ENCODE assay signal across 17 cellular contexts in the genomic region with DNA sequence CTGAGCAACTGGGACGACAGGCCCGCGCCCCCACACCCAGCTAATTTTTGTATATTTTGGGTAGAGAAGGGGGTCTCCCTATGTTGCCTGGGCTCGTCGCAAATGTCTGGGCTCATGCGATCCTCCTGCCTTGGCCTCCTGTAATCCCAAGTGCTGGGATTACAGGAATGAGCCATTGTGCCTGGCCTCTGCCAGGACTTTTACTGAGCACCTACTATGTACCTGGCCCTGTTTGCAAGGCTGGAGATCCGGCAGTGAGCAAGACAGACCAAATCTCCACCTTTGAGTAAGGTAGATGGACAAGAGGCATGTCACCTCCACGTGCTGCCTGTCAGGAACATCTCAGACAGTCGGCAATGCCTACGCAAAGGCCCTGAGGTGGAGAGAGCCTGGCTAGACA. TPM values are rescaled to one million over a fixed set of nuclear protein-coding genes. Genes with fewer than 3 reads are reported as not detected.
DNase-seq lines count a peak whose midpoint lies in the region; ATAC-seq and TF ChIP-seq lines count a peak whose summit lies in the region.
"Had no signal": no experiment of that assay in that cellular context is flagged by ENCODE, and none has a peak within 500 bp of the region (broad histone marks: within the 10 kb centered on the region; RNA-seq: fewer than 3 reads in every experiment).

No MANE protein-coding gene starts in this region.

- peak overlapping the region; percentile 99 for H4K8ac ChIP-seq in neuronal stem cell (ENCODE audit: low read depth, low read length)

- POLR2A ChIA-PET in WTC11 (lab: Charles Lee), result no interaction called here

- H3K4me3 ChIP-seq in neuronal stem cell (ENCODE audit: low read length in 2 of 2), result no peak overlapping the region
- H3K4me3 ChIP-seq: BLaER1 treated with 17β-estradiol and CSF1 and Interleukin-3, amounts not matched to agents 10 nM and 100 nM had no signal

- no peak overlapping the region for H3K4me2 ChIP-seq in neuronal stem cell (ENCODE audit: insufficient read depth, low read length, poor library complexity, severe bottlenecking)
- H3K4me2 ChIP-seq: BLaER1 treated with 17β-estradiol and CSF1 and Interleukin-3, amounts not matched to agents 10 nM and 100 nM had no signal

- no peak overlapping the region for H4K91ac ChIP-seq in neuronal stem cell (ENCODE audit: low read depth, low read length, poor library complexity)

- H3K27me3 ChIP-seq in neuronal stem cell (ENCODE audit: control insufficient read depth in 3 of 3, insufficient read depth in 3 of 3, low read depth in 1 of 3, low read length in 3 of 3), result no peaks in the 10 kb centered on the region
- H3K27me3 ChIP-seq: BLaER1 treated with 17β-estradiol and CSF1 and Interleukin-3, amounts not matched to agents 10 nM and 100 nM had no signal

- no peak overlapping the region for H3K27ac Mint-ChIP-seq in natural killer cell treated with Interleukin-12 subunit alpha and Interleukin-12 subunit beta and Interleukin-15 and Interleukin-18, amount 100 ng/mL, for 72 hours
- H3K27ac Mint-ChIP-seq in natural killer cell (peak overlapping the region in 1 of 2 donors; percentile 15), WTC11 (peak overlapping the region; percentile 43; the same call in 1 of the 2 replicates)
- H3K27ac Mint-ChIP-seq: B cell had no signal

- no peak overlapping the region for H3K23ac ChIP-seq in neuronal stem cell (ENCODE audit: low read depth, low read length, poor library complexity)

- H3K36me3 Mint-ChIP-seq in natural killer cell treated with Interleukin-12 subunit alpha and Interleukin-12 subunit beta and Interleukin-15 and Interleukin-18, amount 100 ng/mL, for 72 hours, result no peaks in the 10 kb centered on the region
- H3K36me3 Mint-ChIP-seq in natural killer cell, result no peaks in the 10 kb centered on the region
- H3K36me3 Mint-ChIP-seq in WTC11, result peaks cover 60% of the 10 kb centered on the region

- no peak for ATAC-seq in natural killer cell treated with Interleukin-12 subunit alpha and Interleukin-12 subunit beta and Interleukin-15 and Interleukin-18, amount 100 ng/mL, for 72 hours
- no peak for ATAC-seq in natural killer cell
- no peak for ATAC-seq in WTC11
- ATAC-seq: HCT116 had no signal

- peaks cover 56 to 80% of the 10 kb centered on the region in 2 donors for H3K36me3 ChIP-seq in neuronal stem cell (replicated peaks in 1 of 2; ENCODE audit: control insufficient read depth in 2 of 2, insufficient read depth in 2 of 2, low read length in 2 of 2)

- H3K14ac ChIP-seq in neuronal stem cell (ENCODE audit: low read length), result no peak overlapping the region

- no peak overlapping the region for H2AFZ ChIP-seq in neuronal stem cell (ENCODE audit: low read length)

- H2BK120ac ChIP-seq in neuronal stem cell (ENCODE audit: low read depth, low read length), result no peak overlapping the region

- no peak overlapping the region for H2BK5ac ChIP-seq in neuronal stem cell (ENCODE audit: low read length)

- peak; percentile 13 for DNase-seq in natural killer cell treated with Interleukin-12 subunit alpha and Interleukin-12 subunit beta and Interleukin-15 and Interleukin-18, amount 100 ng/mL, for 72 hours (ENCODE audit: low spot score)
- DNase-seq in natural killer cell, result no peak
- no peak for DNase-seq in WTC11 (ENCODE audit: low spot score)
- no peak for DNase-seq in neuronal stem cell (ENCODE audit: low spot score)
- DNase-seq in T-helper 2 cell, result no peak
- no peak for DNase-seq in NCI-H146 treated with DMSO at 0.1 percent for 48 hours (lab: John Stamatoyannopoulos, UW; ENCODE audit: unreplicated experiment)
- DNase-seq: CD8-positive, alpha-beta memory T cell; COR-L47; DMS 273 treated with DMSO at 0.1 percent for 48 hours; DMS53; DND-41; EL; GOT3; IMR-90 had no signal

- intact Hi-C loops in natural killer cell (cut with micrococcal nuclease), result no loop called here

- H3K79me1 ChIP-seq in neuronal stem cell (ENCODE audit: low read depth, low read length), result peaks cover 5% of the 10 kb centered on the region

- H3K4me3 Mint-ChIP-seq in natural killer cell treated with Interleukin-12 subunit alpha and Interleukin-12 subunit beta and Interleukin-15 and Interleukin-18, amount 100 ng/mL, for 72 hours, result no peak overlapping the region
- no peak overlapping the region for H3K4me3 Mint-ChIP-seq in natural killer cell
- no peak overlapping the region for H3K4me3 Mint-ChIP-seq in WTC11
- H3K4me3 Mint-ChIP-seq: B cell had no signal

- H2AK5ac ChIP-seq in neuronal stem cell (ENCODE audit: low read depth, low read length), result no peak overlapping the region

- no peak overlapping the region for H3K4ac ChIP-seq in neuronal stem cell (ENCODE audit: low read length)

- no peaks in the 10 kb centered on the region for H3K27me3 Mint-ChIP-seq in natural killer cell treated with Interleukin-12 subunit alpha and Interleukin-12 subunit beta and Interleukin-15 and Interleukin-18, amount 100 ng/mL, for 72 hours
- H3K27me3 Mint-ChIP-seq in natural killer cell (ENCODE audit: low read depth in 2 of 2) (no peaks in the 10 kb centered on the region), WTC11 (ENCODE audit: low read depth) (no peaks in the 10 kb centered on the region)
- H3K27me3 Mint-ChIP-seq: B cell; CD8-positive, alpha-beta memory T cell had no signal

- no peak overlapping the region for H2BK15ac ChIP-seq in neuronal stem cell (ENCODE audit: low read length)

- WGBS in neuronal stem cell (ENCODE audit: extremely low coverage in 2 of 2, insufficient read length in 2 of 2, insufficient replicate concordance in 1 of 2), 2 donors, result no CpG with 5 or more reads among the region's 10 CpGs

- no peaks in the 10 kb centered on the region for H3K4me1 ChIP-seq in neuronal stem cell (ENCODE audit: control insufficient read depth in 2 of 2, insufficient read depth in 1 of 2, low read depth in 1 of 2, low read length in 2 of 2)

- H3K27ac ChIP-seq in neuronal stem cell (replicated peaks; ENCODE audit: low read length), result no peak overlapping the region
- H3K27ac ChIP-seq: BLaER1 treated with 17β-estradiol and CSF1 and Interleukin-3, amounts not matched to agents 10 nM and 100 nM had no signal

- H3K9me3 Mint-ChIP-seq in natural killer cell treated with Interleukin-12 subunit alpha and Interleukin-12 subunit beta and Interleukin-15 and Interleukin-18, amount 100 ng/mL, for 72 hours, result no peaks in the 10 kb centered on the region
- H3K9me3 Mint-ChIP-seq in natural killer cell (no peaks in the 10 kb centered on the region), WTC11 (no peaks in the 10 kb centered on the region)
- H3K9me3 Mint-ChIP-seq: CD8-positive, alpha-beta memory T cell had no signal

- no peak for TF ChIP-seq CTCF in natural killer cell (IDR thresholded peaks at IDR 0.05)
- no peak for TF ChIP-seq CTCF in WTC11 (IDR thresholded peaks at IDR 0.05)

- no peak overlapping the region for H3K9ac ChIP-seq in neuronal stem cell (ENCODE audit: low read depth, low read length, poor library complexity)
- H3K9ac ChIP-seq: BLaER1 treated with 17β-estradiol and CSF1 and Interleukin-3, amounts not matched to agents 10 nM and 100 nM had no signal

- H2BK12ac ChIP-seq in neuronal stem cell (ENCODE audit: low read length), result peak overlapping the region; percentile 49

- no peak overlapping the region for H3K18ac ChIP-seq in neuronal stem cell (ENCODE audit: low read length)

- CTCF ChIA-PET in WTC11 (lab: Charles Lee), result no interaction called here

- peaks cover 0 to 2% of the 10 kb centered on the region in 2 donors for H3K9me3 ChIP-seq in neuronal stem cell (replicated peaks in 1 of 2; ENCODE audit: control insufficient read depth in 2 of 2, insufficient read depth in 1 of 2, low read depth in 1 of 2, low read length in 2 of 2)
- H3K9me3 ChIP-seq: BLaER1 treated with 17β-estradiol and CSF1 and Interleukin-3, amounts not matched to agents 10 nM and 100 nM had no signal

- H3K4me1 Mint-ChIP-seq in natural killer cell treated with Interleukin-12 subunit alpha and Interleukin-12 subunit beta and Interleukin-15 and Interleukin-18, amount 100 ng/mL, for 72 hours (ENCODE audit: low read depth in 2 of 2), result peaks cover 5 to 11% of the 10 kb centered on the region in 2 donors
- peaks cover 0 to 5% of the 10 kb centered on the region in 2 donors for H3K4me1 Mint-ChIP-seq in natural killer cell
- no peaks in the 10 kb centered on the region for H3K4me1 Mint-ChIP-seq in WTC11

TF ChIP-seq in WTC11, 78 proteins besides CTCF, POLR2A, EP300 and RAD21 (continues in another document):
- TF ChIP-seq ZNF416 (CRISPR knock-in tag; IDR thresholded peaks at IDR 0.05), result no peak

RNA-seq across cellular contexts. Expression of gene FKBP8, which starts 6.9 kb away (rescaled TPM):
- 100 to 1,000 TPM; 199 to 208 TPM for total RNA-seq in natural killer cell treated with Interleukin-12 subunit alpha and Interleukin-12 subunit beta and Interleukin-15 and Interleukin-18, amount 100 ng/mL, for 72 hours
- total RNA-seq in natural killer cell (100 to 1,000 TPM; 149 to 179 (median 162) TPM), WTC11 (2021) (345 to 423 TPM (median 410 TPM) in 3 replicates)
- 215 TPM for polyA plus RNA-seq in neuronal stem cell (2013, experiment 1 of 2)
- polyA plus RNA-seq in neuronal stem cell (2013, experiment 2 of 2), result 207 TPM

RNA-seq across cellular contexts. Expression of gene ELL, which starts 14.6 kb away (rescaled TPM):
- total RNA-seq in natural killer cell treated with Interleukin-12 subunit alpha and Interleukin-12 subunit beta and Interleukin-15 and Interleukin-18, amount 100 ng/mL, for 72 hours, result 10 to 100 TPM; 52.3 to 75.2 TPM
- total RNA-seq in natural killer cell (10 to 100 TPM; 61.1 to 64.3 (median 63.8) TPM), WTC11 (2021) (11.6 to 17.3 TPM (median 13.1 TPM) in 3 replicates)
- 5.2 TPM for polyA plus RNA-seq in neuronal stem cell (2013, experiment 1 of 2)
- polyA plus RNA-seq in neuronal stem cell (2013, experiment 2 of 2), result 5.2 TPM

RNA-seq across cellular contexts. Expression of gene KXD1, which starts 21.2 kb away (rescaled TPM):
- total RNA-seq in natural killer cell treated with Interleukin-12 subunit alpha and Interleukin-12 subunit beta and Interleukin-15 and Interleukin-18, amount 100 ng/mL, for 72 hours, result 100 to 1,000 TPM; 105 to 144 TPM
- total RNA-seq in natural killer cell (10 to 100 TPM; 83.2 to 88.8 (median 86.9) TPM), WTC11 (2021) (136 to 155 TPM (median 154 TPM) in 3 replicates)
- 150 TPM for polyA plus RNA-seq in neuronal stem cell (2013, experiment 1 of 2)
- polyA plus RNA-seq in neuronal stem cell (2013, experiment 2 of 2), result 148 TPM

RNA-seq across cellular contexts. Expression of gene UBA52, which starts 35.2 kb away (rescaled TPM):
- 1,000 to 10,000 TPM; 1,148 to 1,390 TPM for total RNA-seq in natural killer cell treated with Interleukin-12 subunit alpha and Interleukin-12 subunit beta and Interleukin-15 and Interleukin-18, amount 100 ng/mL, for 72 hours
- total RNA-seq in natural killer cell, result 1,000 to 10,000 TPM; 1,016 to 1,271 (median 1,271) TPM
- total RNA-seq in WTC11 (2021), result 1,300 to 1,361 TPM (median 1,328 TPM) in 3 replicates
- polyA plus RNA-seq in neuronal stem cell (2013, experiment 1 of 2), result 1,321 TPM
- polyA plus RNA-seq in neuronal stem cell (2013, experiment 2 of 2), result 1,289 TPM

RNA-seq across cellular contexts. Expression of gene REX1BD, which starts 52.1 kb away (rescaled TPM):
- 100 to 1,000 TPM in 1 of 2 donors, 10 to 100 TPM in 1; 81.5 to 104 TPM for total RNA-seq in natural killer cell treated with Interleukin-12 subunit alpha and Interleukin-12 subunit beta and Interleukin-15 and Interleukin-18, amount 100 ng/mL, for 72 hours
- total RNA-seq in natural killer cell (10 to 100 TPM; 80.6 to 86.9 (median 85.3) TPM), WTC11 (2021) (90.2 to 107 TPM (median 99.0 TPM) in 3 replicates)
- 85.7 TPM for polyA plus RNA-seq in neuronal stem cell (2013, experiment 1 of 2)
- 81.2 TPM for polyA plus RNA-seq in neuronal stem cell (2013, experiment 2 of 2)
